ENCODE assay signal across 11 cellular contexts in the genomic region with DNA sequence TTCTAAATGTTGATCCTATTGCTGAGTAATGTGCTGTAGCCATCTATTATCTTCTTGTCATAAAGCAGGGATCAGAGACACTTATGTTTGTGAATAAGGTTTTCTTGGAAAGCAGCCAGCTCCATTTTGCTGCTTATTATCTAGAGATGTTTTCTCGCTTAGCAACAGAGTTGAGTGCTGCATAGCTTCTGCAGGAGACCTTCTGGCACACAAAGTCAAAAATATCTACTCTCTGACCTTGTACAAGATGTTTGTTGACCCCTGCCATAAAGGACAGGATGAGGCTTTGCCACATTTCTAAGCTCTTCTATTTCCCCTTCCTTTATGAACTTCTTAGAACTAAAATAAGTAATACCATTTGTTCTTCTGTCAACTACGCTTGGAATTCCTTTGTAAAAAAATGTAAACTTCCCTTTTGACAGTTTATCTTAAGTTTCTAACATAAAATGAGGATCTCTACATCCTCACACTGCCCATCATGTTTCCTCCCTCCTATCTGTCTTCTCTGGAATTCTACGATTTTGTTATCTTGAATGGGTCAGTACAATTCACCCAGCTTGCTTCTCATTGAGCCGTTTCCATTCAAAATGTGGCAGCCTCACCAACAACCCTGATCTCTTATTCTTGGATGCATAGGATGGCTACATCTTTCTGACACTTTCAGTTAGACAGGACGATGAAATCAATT.
A peak's percentile ranks its signal among the peaks of the same experiment; 100 is the strongest.
DNase-seq lines count a peak whose midpoint lies in the region; ATAC-seq and TF ChIP-seq lines count a peak whose summit lies in the region.
"Had no signal": no experiment of that assay in that cellular context is flagged by ENCODE, and none has a peak within 500 bp of the region (broad histone marks: within the 10 kb centered on the region; RNA-seq: fewer than 3 reads in every experiment).

No MANE protein-coding gene starts in this region.

- H3K27ac ChIP-seq in breast epithelium, result no peak overlapping the region
- no peak overlapping the region for H3K27ac ChIP-seq in PC-3 (ENCODE audit: low read length)
- no peak overlapping the region for H3K27ac ChIP-seq in coronary artery
- no peak overlapping the region for H3K27ac ChIP-seq in WERI-Rb-1
- H3K27ac ChIP-seq: BLaER1 treated with 17β-estradiol and CSF1 and Interleukin-3, amounts not matched to agents 10 nM and 100 nM; neutrophil had no signal

- POLR2A ChIA-PET in MCF 10A (lab: Yijun Ruan, JAX), result interaction anchor here (0.6 kb wide), 1 partner anchor 306 kb away, joined by 3 read pairs; no protein-coding TSS in a partner anchor
- POLR2A ChIA-PET in PC-3 (lab: Charles Lee; ENCODE audit: unreplicated experiment), result no interaction called here

- H3K4me3 Mint-ChIP-seq in MCF 10A (ENCODE audit: unreplicated experiment), result no peak overlapping the region
- H3K4me3 Mint-ChIP-seq: activated CD4-positive, alpha-beta T cell treated with anti-CD3 and anti-CD28 coated beads for 36 hours had no signal

- H3K4me1 Mint-ChIP-seq in MCF 10A (ENCODE audit: insufficient read depth, unreplicated experiment), result no peaks in the 10 kb centered on the region
- H3K4me1 Mint-ChIP-seq: activated CD4-positive, alpha-beta T cell treated with anti-CD3 and anti-CD28 coated beads for 36 hours had no signal

- no peak for TF ChIP-seq POLR2A in breast epithelium (IDR thresholded peaks at IDR 0.05)

- no peaks in the 10 kb centered on the region for H4K20me1 ChIP-seq in PC-3 (ENCODE audit: low read length)
- H4K20me1 ChIP-seq: BLaER1 treated with 17β-estradiol and CSF1 and Interleukin-3, amounts not matched to agents 10 nM and 100 nM had no signal

- ATAC-seq in PC-3, result no peak
- ATAC-seq in GM21423 (IDR thresholded peaks at IDR 0.05; ENCODE audit: unreplicated experiment), result no peak
- ATAC-seq: activated CD4-positive, alpha-beta T cell treated with anti-CD3 and anti-CD28 coated beads for 36 hours had no signal

- TF ChIP-seq CTCF in MCF 10A (IDR thresholded peaks at IDR 0.05; ENCODE audit: unreplicated experiment), result no peak
- TF ChIP-seq CTCF in breast epithelium (IDR thresholded peaks at IDR 0.05), result no peak
- TF ChIP-seq CTCF in PC-3 (conservative IDR thresholded peaks at IDR 0.05; ENCODE audit: low read depth, low read length), result no peak
- no peak for TF ChIP-seq CTCF in fibroblast of the aortic adventitia (IDR thresholded peaks at IDR 0.05; ENCODE audit: insufficient read depth, low read length)
- no peak for TF ChIP-seq CTCF in coronary artery (IDR thresholded peaks at IDR 0.05)
- no peak for TF ChIP-seq CTCF in WERI-Rb-1 (IDR thresholded peaks at IDR 0.05; ENCODE audit: low read depth, low read length)

- DNase-seq in MCF 10A (ENCODE audit: unreplicated experiment), result peak; percentile 29
- DNase-seq in breast epithelium (ENCODE audit: low spot score in 2 of 2), result no peak
- DNase-seq in PC-3, result peak; percentile 35
- DNase-seq in fibroblast of the aortic adventitia (ENCODE audit: low read depth), result peak; percentile 68
- peak; percentile 45 for DNase-seq in stromal cell of bone marrow (ENCODE audit: low read depth)
- no peak for DNase-seq in coronary artery (ENCODE audit: low spot score)
- no peak for DNase-seq in WERI-Rb-1
- DNase-seq: activated CD4-positive, alpha-beta T cell treated with anti-CD3 and anti-CD28 coated beads for 36 hours had no signal

- H3F3A ChIP-seq in PC-3 (ENCODE audit: low read length, unreplicated experiment), result no peaks in the 10 kb centered on the region

- CTCF ChIA-PET in MCF 10A (lab: Yijun Ruan, JAX) (interaction anchor here (0.7 kb wide), 1 partner anchor 243 kb away, joined by 3 read pairs; no protein-coding TSS in a partner anchor), PC-3 (lab: Charles Lee) (no interaction called here)

- no peaks in the 10 kb centered on the region for H3K79me2 ChIP-seq in PC-3 (ENCODE audit: low read length)

- H3K9ac ChIP-seq in PC-3 (ENCODE audit: low read length), result no peak overlapping the region
- H3K9ac ChIP-seq: BLaER1 treated with 17β-estradiol and CSF1 and Interleukin-3, amounts not matched to agents 10 nM and 100 nM had no signal

- H3K4me1 ChIP-seq in breast epithelium (no peaks in the 10 kb centered on the region), PC-3 (ENCODE audit: insufficient read depth, low read length) (no peaks in the 10 kb centered on the region)
- H3K4me1 ChIP-seq: BLaER1 treated with 17β-estradiol and CSF1 and Interleukin-3, amounts not matched to agents 10 nM and 100 nM had no signal

- H3K9me2 ChIP-seq in PC-3 (replicated peaks; ENCODE audit: low read length), result no peaks in the 10 kb centered on the region; the same call in 1 of the 2 replicates

- H3K27me3 Mint-ChIP-seq in MCF 10A (ENCODE audit: insufficient read depth, unreplicated experiment), result no peaks in the 10 kb centered on the region
- H3K27me3 Mint-ChIP-seq: activated CD4-positive, alpha-beta T cell treated with anti-CD3 and anti-CD28 coated beads for 36 hours had no signal

- H3K4me2 ChIP-seq in PC-3 (ENCODE audit: low read length), result no peak overlapping the region
- H3K4me2 ChIP-seq: BLaER1 treated with 17β-estradiol and CSF1 and Interleukin-3, amounts not matched to agents 10 nM and 100 nM had no signal

- BruUV-seq in MCF 10A (replicated peaks; lab: Mats Ljungman, UMichigan) (no TSS peak), PC-3 (replicated peaks; lab: Mats Ljungman, UMichigan) (no TSS peak)

- H3K9me3 Mint-ChIP-seq in MCF 10A (ENCODE audit: unreplicated experiment), result peaks cover 7% of the 10 kb centered on the region

- H3K27ac Mint-ChIP-seq in MCF 10A (ENCODE audit: low read depth, unreplicated experiment), result peak overlapping the region; percentile 41
- H3K27ac Mint-ChIP-seq: activated CD4-positive, alpha-beta T cell treated with anti-CD3 and anti-CD28 coated beads for 36 hours had no signal

- H3K9me3 ChIP-seq in breast epithelium, result no peaks in the 10 kb centered on the region
- H3K9me3 ChIP-seq in PC-3 (ENCODE audit: low read length), result no peaks in the 10 kb centered on the region
- no peaks in the 10 kb centered on the region for H3K9me3 ChIP-seq in WERI-Rb-1 (ENCODE audit: severe bottlenecking)
- H3K9me3 ChIP-seq: BLaER1 treated with 17β-estradiol and CSF1 and Interleukin-3, amounts not matched to agents 10 nM and 100 nM; neutrophil had no signal

- no peaks in the 10 kb centered on the region for H3K36me3 Mint-ChIP-seq in MCF 10A (ENCODE audit: insufficient read depth, unreplicated experiment)

- no peak overlapping the region for H2AFZ ChIP-seq in PC-3 (ENCODE audit: low read length)

- H3K27me3 ChIP-seq in breast epithelium (no peaks in the 10 kb centered on the region), PC-3 (ENCODE audit: low read length) (no peaks in the 10 kb centered on the region), WERI-Rb-1 (ENCODE audit: insufficient read depth, low read depth, severe bottlenecking) (no peaks in the 10 kb centered on the region)
- H3K27me3 ChIP-seq: BLaER1 treated with 17β-estradiol and CSF1 and Interleukin-3, amounts not matched to agents 10 nM and 100 nM; neutrophil had no signal

- intact Hi-C loops in MCF 10A (cut with micrococcal nuclease), result no loop called here
- intact Hi-C loops in breast epithelium (cut with DNase I; ENCODE audit: low total_unique reads), result no loop called here
- intact Hi-C loops in PC-3 (cut with micrococcal nuclease), result no loop called here

- H3K4me3 ChIP-seq in breast epithelium (no peak overlapping the region), PC-3 (ENCODE audit: low read length) (no peak overlapping the region), fibroblast of the aortic adventitia (ENCODE audit: low read depth, low read length) (no peak overlapping the region), coronary artery (no peak overlapping the region), WERI-Rb-1 (ENCODE audit: low read depth, low read length) (no peak overlapping the region)
- H3K4me3 ChIP-seq: BLaER1 treated with 17β-estradiol and CSF1 and Interleukin-3, amounts not matched to agents 10 nM and 100 nM had no signal

- H3K36me3 ChIP-seq in breast epithelium (no peaks in the 10 kb centered on the region), PC-3 (ENCODE audit: low read depth, low read length) (no peaks in the 10 kb centered on the region), WERI-Rb-1 (no peaks in the 10 kb centered on the region)
- H3K36me3 ChIP-seq: BLaER1 treated with 17β-estradiol and CSF1 and Interleukin-3, amounts not matched to agents 10 nM and 100 nM; neutrophil had no signal

Comparison
In these comparisons a context has a peak if more than half of its experiments do, and no peak if none do; other contexts are left out.
1. DNase-seq: peak in MCF 10A (single experiment), PC-3 (single experiment), fibroblast of the aortic adventitia (single experiment) and stromal cell of bone marrow (single experiment); none in breast epithelium (0 of 2), coronary artery (single experiment) and WERI-Rb-1 (single experiment).